Comparison of ENCODE assay signal across 8 cellular contexts in the genomic region with DNA sequence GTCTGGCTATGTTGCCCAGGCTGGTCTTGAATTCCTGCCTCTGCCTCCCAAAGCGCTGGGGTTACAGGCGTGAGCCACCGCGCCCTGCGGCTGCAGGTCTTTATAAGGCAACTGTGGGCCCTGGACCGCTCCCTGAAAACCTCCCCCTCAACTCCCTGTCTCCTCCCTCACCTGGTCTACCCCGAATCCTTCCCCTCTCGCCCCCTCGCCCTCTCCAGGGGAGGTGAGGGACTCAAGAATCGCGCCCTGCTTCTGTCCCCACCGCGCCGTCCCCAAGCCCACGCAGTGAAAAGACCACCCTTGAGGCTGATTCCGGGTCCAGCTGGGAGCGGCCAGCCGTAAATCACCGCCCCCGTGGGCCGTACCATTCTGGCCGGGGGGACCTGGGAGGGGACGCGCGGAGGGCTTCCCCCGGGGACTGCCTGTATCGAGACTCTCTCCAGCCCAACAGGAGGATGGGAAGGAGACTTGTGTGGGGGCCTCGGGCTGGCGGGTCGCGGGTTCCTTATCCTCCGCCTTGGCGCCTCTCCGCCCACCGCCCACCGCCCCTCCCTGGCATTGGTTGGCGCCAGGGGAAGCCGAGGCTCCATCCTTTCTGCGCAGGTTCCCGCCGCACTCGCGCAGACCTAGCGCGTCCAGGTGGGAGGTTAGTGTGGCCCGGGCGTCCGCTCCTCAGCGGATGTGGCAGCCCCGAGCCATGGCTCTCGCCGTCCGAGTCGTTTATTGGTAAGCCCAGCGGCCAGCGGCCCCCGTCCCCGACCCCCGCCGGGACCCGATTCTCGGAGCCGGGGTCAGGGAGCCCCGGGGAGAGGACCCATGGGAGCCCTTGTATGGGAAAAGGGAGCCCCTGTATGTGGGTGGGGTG. TPM values are rescaled to one million over a fixed set of nuclear protein-coding genes. Genes with fewer than 3 reads are reported as not detected.
DNase-seq lines count a peak whose midpoint lies in the region; ATAC-seq and TF ChIP-seq lines count a peak whose summit lies in the region.

Gene SELENOW (plus strand): TSS at position 615 of the 865 bp plus-strand sequence. CDS start 83 bp downstream, at position 698.

- no peaks in the 10 kb centered on the region for H4K20me1 ChIP-seq in DOHH2 (ENCODE audit: control insufficient read depth, insufficient read depth, low read depth, low read length)

- H3K36me3 ChIP-seq in DOHH2 (ENCODE audit: control insufficient read depth, low read length) (no peaks in the 10 kb centered on the region), HAP-1 (replicated peaks) (peaks cover 27% of the 10 kb centered on the region), parathyroid adenoma (ENCODE audit: control insufficient read depth, insufficient read depth, low read length) (no peaks in the 10 kb centered on the region), tibial artery (peaks cover 17 to 25% (median 22%) of the 10 kb centered on the region in 3 donors)

- peak within 1 kb of the TSS; percentile 99 for H3K4me3 Mint-ChIP-seq in activated naive CD8-positive, alpha-beta T cell treated with anti-CD3 and anti-CD28 coated beads, Interleukin-2, amount 10 ng/mL, durations not matched to agents 7 days and 5 days

- H3K36me3 Mint-ChIP-seq in activated naive CD8-positive, alpha-beta T cell treated with anti-CD3 and anti-CD28 coated beads, Interleukin-2, amount 10 ng/mL, durations not matched to agents 7 days and 5 days = peaks cover 10% of the 10 kb centered on the region

- no peak within 1 kb of the TSS for H3K27ac ChIP-seq in DOHH2 (ENCODE audit: low read depth, low read length)
- peak within 1 kb of the TSS; percentile 84 for H3K27ac ChIP-seq in parathyroid adenoma
- peak within 1 kb of the TSS; percentile 96 to 100 for H3K27ac ChIP-seq in tibial artery

- H3K4me1 Mint-ChIP-seq in activated naive CD8-positive, alpha-beta T cell treated with anti-CD3 and anti-CD28 coated beads, Interleukin-2, amount 10 ng/mL, durations not matched to agents 7 days and 5 days = peaks cover 20% of the 10 kb centered on the region

- no peaks in the 10 kb centered on the region for H3K9me3 Mint-ChIP-seq in activated naive CD8-positive, alpha-beta T cell treated with anti-CD3 and anti-CD28 coated beads, Interleukin-2, amount 10 ng/mL, durations not matched to agents 7 days and 5 days

- DNase-seq in HAP-1 (ENCODE audit: low spot score in 2 of 2) = peak; percentile 69 to 88
- DNase-seq in NAMALWA (ENCODE audit: low spot score) = peak; percentile 43
- peak; percentile 21 to 56 for DNase-seq in SW 1271 (lab: John Stamatoyannopoulos, UW)
- DNase-seq in activated naive CD8-positive, alpha-beta T cell treated with anti-CD3 and anti-CD28 coated beads, Interleukin-2, amount 10 ng/mL, durations not matched to agents 7 days and 5 days = peak; percentile 90
- DNase-seq in Right ventricle myocardium superior = peak; percentile 84
- peak; percentile 68 to 88 for DNase-seq in tibial artery

- H3K9me3 ChIP-seq in DOHH2 (ENCODE audit: control insufficient read depth, insufficient read depth, low read length) (no peaks in the 10 kb centered on the region), HAP-1 (no peaks in the 10 kb centered on the region), parathyroid adenoma (ENCODE audit: control insufficient read depth, low read length) (no peaks in the 10 kb centered on the region), tibial artery (no peaks in the 10 kb centered on the region)

- no peaks in the 10 kb centered on the region for H3K27me3 Mint-ChIP-seq in activated naive CD8-positive, alpha-beta T cell treated with anti-CD3 and anti-CD28 coated beads, Interleukin-2, amount 10 ng/mL, durations not matched to agents 7 days and 5 days

- peaks cover 7% of the 10 kb centered on the region for H3K27me3 ChIP-seq in DOHH2 (ENCODE audit: control insufficient read depth, low read length)
- no peaks in the 10 kb centered on the region for H3K27me3 ChIP-seq in HAP-1 (ENCODE audit: low read depth)
- no peaks in the 10 kb centered on the region for H3K27me3 ChIP-seq in parathyroid adenoma (ENCODE audit: control insufficient read depth, insufficient read depth, low read length)
- no peaks in the 10 kb centered on the region for H3K27me3 ChIP-seq in tibial artery

- peak within 1 kb of the TSS; percentile 94 for H2AFZ ChIP-seq in parathyroid adenoma

- H3F3A ChIP-seq in DOHH2 (ENCODE audit: control insufficient read depth, insufficient read depth) = no peaks in the 10 kb centered on the region; the same call in 1 of the 2 replicates

- POLR2A ChIA-PET in activated naive CD8-positive, alpha-beta T cell treated with anti-CD3 and anti-CD28 coated beads, Interleukin-2, amount 10 ng/mL, durations not matched to agents 7 days and 5 days (lab: Charles Lee) = interaction anchor here (1.0 kb wide), 2 partner anchors 28 to 33 kb away, joined by 3 to 4 read pairs; partner anchors contain the start of gene NOP53

- H3K4me2 ChIP-seq in DOHH2 (ENCODE audit: low read length) (peak within 1 kb of the TSS; percentile 74), parathyroid adenoma (ENCODE audit: low read length) (peak within 1 kb of the TSS; percentile 86)

- intact Hi-C loops in Right ventricle myocardium superior (cut with DNase I) = no loop called here
- intact Hi-C loops in tibial artery (cut with DNase I; ENCODE audit: low total_unique reads) = no loop called here

- TF ChIP-seq CTCF in DOHH2 (IDR thresholded peaks at IDR 0.05; ENCODE audit: low read depth, low read length, poor library complexity, severe bottlenecking) (no peak), parathyroid adenoma (IDR thresholded peaks at IDR 0.05) (no peak), tibial artery (IDR thresholded peaks at IDR 0.05) (no peak)

- H3K4me1 ChIP-seq in DOHH2 (ENCODE audit: control insufficient read depth, low read length) (peaks cover 14% of the 10 kb centered on the region; the same call in 1 of the 2 replicates), HAP-1 (peaks cover 9% of the 10 kb centered on the region; the same call in 1 of the 2 replicates), parathyroid adenoma (no peaks in the 10 kb centered on the region), tibial artery (peaks cover 0 to 47% (median 37%) of the 10 kb centered on the region in 4 donors)

- peak within 1 kb of the TSS; percentile 32 for H3K9ac ChIP-seq in parathyroid adenoma

- H3K27ac Mint-ChIP-seq in activated naive CD8-positive, alpha-beta T cell treated with anti-CD3 and anti-CD28 coated beads, Interleukin-2, amount 10 ng/mL, durations not matched to agents 7 days and 5 days = peak within 1 kb of the TSS; percentile 97

- in situ Hi-C loops in HAP-1 (cut with MboI; ENCODE audit: low sequenced_read_pairs) = no loop called here

- no peaks in the 10 kb centered on the region for H3K9me2 ChIP-seq in DOHH2 (replicated peaks; ENCODE audit: control insufficient read depth, low read length)

- H3K4me3 ChIP-seq in DOHH2 (ENCODE audit: low read length) (peak within 1 kb of the TSS; percentile 72), HAP-1 (peak within 1 kb of the TSS; percentile 93), parathyroid adenoma (ENCODE audit: low read depth, low read length) (peak within 1 kb of the TSS; percentile 87), tibial artery (peak within 1 kb of the TSS; percentile 85 to 99)

- no peaks in the 10 kb centered on the region for H3K79me2 ChIP-seq in DOHH2 (ENCODE audit: control insufficient read depth, low read length)
- H3K79me2 ChIP-seq in parathyroid adenoma = no peaks in the 10 kb centered on the region

- ATAC-seq in activated naive CD8-positive, alpha-beta T cell treated with anti-CD3 and anti-CD28 coated beads, Interleukin-2, amount 10 ng/mL, durations not matched to agents 7 days and 5 days (ENCODE audit: low read depth) = peak; percentile 92
- peak; percentile 90 for ATAC-seq in Right ventricle myocardium superior (ENCODE audit: poor library complexity)

RNA-seq across cellular contexts. Expression of gene SELENOW, which starts in this region (rescaled TPM):
- 100 to 1,000 TPM; 116 to 120 TPM for total RNA-seq in activated naive CD8-positive, alpha-beta T cell treated with anti-CD3 and anti-CD28 coated beads, Interleukin-2, amount 10 ng/mL, durations not matched to agents 7 days and 5 days
- total RNA-seq in Right ventricle myocardium superior = 1,241 TPM

Comparison
In these comparisons a context has a peak if more than half of its experiments do, and no peak if none do; other contexts are left out.
1. RNA of gene SELENOW (total RNA-seq): 1,241 TPM in Right ventricle myocardium superior (single experiment); 116 to 120 TPM in activated naive CD8-positive, alpha-beta T cell treated with anti-CD3 and anti-CD28 coated beads, Interleukin-2, amount 10 ng/mL, durations not matched to agents 7 days and 5 days; every median in the first group is over 10 times any median in the second.
2. DNase-seq: peak in every context shown above with its lines; median percentile 90 in activated naive CD8-positive, alpha-beta T cell treated with anti-CD3 and anti-CD28 coated beads, Interleukin-2, amount 10 ng/mL, durations not matched to agents 7 days and 5 days; 84 in Right ventricle myocardium superior; 78 in HAP-1; 78 in tibial artery; 43 in NAMALWA; 38 in SW 1271.
3. Peak in every context shown above with its lines, with median percentiles within 50 percentile points of each other: H3K4me3 ChIP-seq.